ENCODE assay signal across 28 cellular contexts in the genomic region with DNA sequence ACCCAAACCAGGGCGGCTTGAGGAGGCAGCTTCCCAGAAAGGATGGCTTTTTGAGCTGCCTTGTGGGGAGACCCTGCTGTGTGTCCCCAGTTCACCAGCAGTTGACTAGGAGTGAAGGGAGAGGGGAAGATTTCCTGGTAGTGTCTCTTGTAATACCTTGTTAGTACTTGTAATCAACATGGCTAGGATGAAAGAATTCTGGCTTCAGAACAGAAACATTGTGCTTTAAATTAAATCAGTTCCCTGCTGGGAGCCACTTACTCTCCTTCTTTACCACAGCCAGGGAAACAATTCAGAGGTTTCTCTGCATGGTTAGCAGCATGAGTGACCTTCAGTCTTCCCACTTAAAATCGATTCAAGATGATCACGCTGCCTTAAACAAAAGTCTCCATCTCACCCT.
DNase-seq lines count a peak whose midpoint lies in the region; ATAC-seq, FAIRE-seq and TF ChIP-seq lines count a peak whose summit lies in the region.
"Had no signal": no experiment of that assay in that cellular context is flagged by ENCODE, and none has a peak within 500 bp of the region (broad histone marks: within the 10 kb centered on the region; RNA-seq: fewer than 3 reads in every experiment).

No MANE protein-coding gene starts in this region.

- ATAC-seq in HG03442 (IDR thresholded peaks at IDR 0.05; ENCODE audit: unreplicated experiment) (no peak), HG03342 (IDR thresholded peaks at IDR 0.05; ENCODE audit: unreplicated experiment) (no peak)
- ATAC-seq: K562; naive thymus-derived CD4-positive, alpha-beta T cell; psoas muscle had no signal

- peaks cover 3% of the 10 kb centered on the region for H3K9me3 ChIP-seq in mesodermal cell (ENCODE audit: control insufficient read depth, low read length)
- H3K9me3 ChIP-seq: ascending aorta, psoas muscle, vagina had no signal

- 6 to 8% methylated on average over 3 of the region's 3 CpGs for WGBS in mesodermal cell (ENCODE audit: insufficient coverage in 2 of 2), 2 experiments

- no peak overlapping the region for H3K4me3 ChIP-seq in mesodermal cell (ENCODE audit: extremely low read depth, insufficient read depth, low read length, poor library complexity, severe bottlenecking)
- H3K4me3 ChIP-seq: ascending aorta, coronary artery, K562, psoas muscle, spleen, vagina had no signal

- H3K36me3 ChIP-seq in mesodermal cell (ENCODE audit: control insufficient read depth, insufficient read depth, low read length) = no peaks in the 10 kb centered on the region
- H3K36me3 ChIP-seq: ascending aorta, spleen, vagina had no signal

- no peak for TF ChIP-seq POLR2A in GM12892 (IDR thresholded peaks at IDR 0.05; ENCODE audit: low read depth, low read length)

- H3K4me1 ChIP-seq in mesodermal cell (ENCODE audit: control insufficient read depth, insufficient read depth, low read length, poor library complexity, severe bottlenecking) = peaks cover 13% of the 10 kb centered on the region
- H3K4me1 ChIP-seq: ascending aorta, psoas muscle, spleen, vagina had no signal

- FAIRE-seq in GM12892 (lab: Jason Lieb, UNC) = no peak
- FAIRE-seq: endothelial cell of umbilical vein, K562 had no signal

- DNase-seq in DMS79 treated with DMSO at 0.1 percent for 48 hours (lab: John Stamatoyannopoulos, UW) (peak; percentile 94), NCI-H187 (lab: John Stamatoyannopoulos, UW) (peak; percentile 65 to 73), cerebellar cortex (ENCODE audit: low spot score) (peak; percentile 29), GM12892 (ENCODE audit: insufficient read length) (no peak), HT-29 (ENCODE audit: low spot score) (no peak)
- DNase-seq: activated B cell treated with CpG ODN at 0.5 μM for 24 hours; activated CD4-positive, alpha-beta memory T cell treated with anti-CD3 and anti-CD28 coated beads, Interleukin-2, amount 10 ng/mL, durations not matched to agents 7 days and 5 days; activated naive CD4-positive, alpha-beta T cell treated with Interleukin-2 at 50 U/mL for 16 hours; CD4-positive, alpha-beta T cell; DMS53; HCEC 1CT; kidney glomerular epithelial cell; mammary epithelial cell; naive thymus-derived CD4-positive, alpha-beta T cell; NCI-H2081; NCI-H774; psoas muscle; spleen; stimulated activated CD8-positive, alpha-beta memory T cell treated with anti-CD3 and anti-CD28 coated beads, Interleukin-4, amount 100 ng/mL, for 48 hours had no signal

- peak overlapping the region; percentile 97 for H3K27ac ChIP-seq in mesodermal cell (ENCODE audit: low read depth, low read length, severe bottlenecking)
- H3K27ac ChIP-seq: ascending aorta, coronary artery, HL-60, psoas muscle, spleen, vagina had no signal

Comparison
In these comparisons a context has a peak if more than half of its experiments do, and no peak if none do; other contexts are left out.
1. DNase-seq: peak in DMS79 treated with DMSO at 0.1 percent for 48 hours (single experiment), NCI-H187 (2 of 2) and cerebellar cortex (single experiment); none in GM12892 (single experiment) and HT-29 (single experiment).